ENCODE assay signal across 10 cellular contexts in the genomic region with DNA sequence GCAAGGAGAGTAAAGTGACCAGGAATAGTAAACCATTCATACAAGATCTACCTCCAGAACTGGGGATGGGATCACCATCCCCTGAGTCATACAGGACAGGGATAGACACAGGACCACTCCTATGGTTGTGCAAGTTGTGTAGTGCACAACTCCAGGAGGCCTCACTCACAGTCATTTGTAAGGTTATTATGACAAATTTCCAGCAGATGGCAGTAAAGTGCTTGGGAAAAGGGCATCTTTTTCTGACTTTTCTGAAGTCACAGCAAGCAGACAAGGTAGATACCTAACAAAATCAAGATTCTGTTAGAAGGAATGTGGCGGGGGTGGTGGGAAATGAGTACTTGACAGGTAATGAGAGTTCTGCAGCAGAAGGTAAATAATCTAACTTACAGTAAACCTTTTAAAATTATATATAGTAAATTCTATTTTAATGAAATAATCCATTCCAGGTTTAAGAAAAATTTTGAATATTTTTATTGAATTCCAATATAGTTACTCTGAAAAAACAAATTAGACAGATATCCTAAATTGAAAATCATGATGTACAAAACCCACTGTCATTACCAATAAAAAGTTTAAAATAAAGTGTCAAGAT. TPM values are rescaled to one million over a fixed set of nuclear protein-coding genes. Genes with fewer than 3 reads are reported as not detected.
DNase-seq lines count a peak whose midpoint lies in the region; ATAC-seq, FAIRE-seq and TF ChIP-seq lines count a peak whose summit lies in the region.
"Had no signal": no experiment of that assay in that cellular context is flagged by ENCODE, and none has a peak within 500 bp of the region (broad histone marks: within the 10 kb centered on the region; RNA-seq: fewer than 3 reads in every experiment).

No MANE protein-coding gene starts in this region.

- peak; percentile 28 for DNase-seq in Calu3
- peak; percentile 41 for DNase-seq in HTR-8/SVneo (ENCODE audit: insufficient read length, low spot score)
- DNase-seq in Peyer's patch, result peak in 1 of 3 donors; percentile 51
- DNase-seq in central memory CD4-positive, alpha-beta T cell, result peak; percentile 58
- DNase-seq in kidney tubule cell (ENCODE audit: low spot score), result peak; percentile 81
- DNase-seq in tibial nerve (ENCODE audit: low spot score in 2 of 2), result peak in 1 of 2 donors; percentile 50
- no peak for DNase-seq in lower leg skin (ENCODE audit: low spot score in 2 of 2)

- BruUV-seq in Calu3 (replicated peaks; lab: Mats Ljungman, UMichigan), result no TSS peak

- H3K9me3 ChIP-seq in Peyer's patch (no peaks in the 10 kb centered on the region), tibial nerve (no peaks in the 10 kb centered on the region)

- H3K36me3 ChIP-seq in Peyer's patch (peaks cover 0 to 42% (median 0%) of the 10 kb centered on the region in 3 donors), tibial nerve (peaks cover 0 to 47% (median 8%) of the 10 kb centered on the region in 3 donors)

- H3K27me3 Mint-ChIP-seq in Calu3 (ENCODE audit: unreplicated experiment), result no peaks in the 10 kb centered on the region

- CTCF ChIA-PET in Calu3 (lab: Charles Lee), result interaction anchor here (1.6 kb wide), 1 partner anchor 323 kb away, joined by 5 read pairs; no protein-coding TSS in a partner anchor

- ATAC-seq in GM18867 (IDR thresholded peaks at IDR 0.05; ENCODE audit: unreplicated experiment), result peak; percentile 74

- H3K27me3 ChIP-seq in Peyer's patch (no peaks in the 10 kb centered on the region), tibial nerve (no peaks in the 10 kb centered on the region)

- no peak for FAIRE-seq in HTR-8/SVneo (lab: Jason Lieb, UNC)

- H3K4me3 Mint-ChIP-seq in Calu3 (ENCODE audit: low read depth, unreplicated experiment), result no peak overlapping the region
- H3K4me3 Mint-ChIP-seq: T-helper 1 cell treated with Interleukin-12 subunit alpha and Interleukin-12 subunit beta and Interleukin-4 antibody, amounts not matched to agents 30 μg/mL and 1 μg/mL, for 36 hours had no signal

- peaks cover 19% of the 10 kb centered on the region for H3K4me1 Mint-ChIP-seq in Calu3 (ENCODE audit: low read depth, unreplicated experiment)

- 34 to 49% methylated on average over 1 of the region's 1 CpG for WGBS in tibial nerve, 2 donors
- WGBS in lower leg skin, 2 donors, result 35 to 38% methylated on average over 1 of the region's 1 CpG

- H3K4me1 ChIP-seq in Peyer's patch (no peaks in the 10 kb centered on the region), tibial nerve (peaks cover 0 to 7% (median 0%) of the 10 kb centered on the region in 4 donors)

- no peak for TF ChIP-seq CTCF in Calu3 (IDR thresholded peaks at IDR 0.05; ENCODE audit: unreplicated experiment)
- TF ChIP-seq CTCF in Peyer's patch (IDR thresholded peaks at IDR 0.05), result peak; percentile 29 to 82 (median 74)
- TF ChIP-seq CTCF in tibial nerve (IDR thresholded peaks at IDR 0.05), result peak; percentile 33 to 77 (median 62)
- no peak for TF ChIP-seq CTCF in lower leg skin (IDR thresholded peaks at IDR 0.05)

- H3K4me3 ChIP-seq in Peyer's patch (no peak overlapping the region), tibial nerve (no peak overlapping the region), lower leg skin (ENCODE audit: low read depth, poor library complexity, severe bottlenecking) (no peak overlapping the region)
- H3K4me3 ChIP-seq: skin epidermis had no signal

- no peak overlapping the region for H3K27ac Mint-ChIP-seq in Calu3 (ENCODE audit: unreplicated experiment)
- H3K27ac Mint-ChIP-seq: T-helper 1 cell treated with Interleukin-12 subunit alpha and Interleukin-12 subunit beta and Interleukin-4 antibody, amounts not matched to agents 30 μg/mL and 1 μg/mL, for 36 hours had no signal

- no peak for TF ChIP-seq POLR2A in Peyer's patch (IDR thresholded peaks at IDR 0.05)
- no peak for TF ChIP-seq POLR2A in tibial nerve (IDR thresholded peaks at IDR 0.05)
- no peak for TF ChIP-seq POLR2A in lower leg skin (IDR thresholded peaks at IDR 0.05)

- no peak for TF ChIP-seq EP300 in tibial nerve (IDR thresholded peaks at IDR 0.05)

- H3K36me3 Mint-ChIP-seq in Calu3 (ENCODE audit: insufficient read depth, unreplicated experiment), result no peaks in the 10 kb centered on the region

- H3K27ac ChIP-seq in Peyer's patch, result no peak overlapping the region
- no peak overlapping the region for H3K27ac ChIP-seq in tibial nerve
- H3K27ac ChIP-seq: skin epidermis had no signal

- H3K9me3 Mint-ChIP-seq in Calu3 (ENCODE audit: low read depth, unreplicated experiment), result no peaks in the 10 kb centered on the region
- H3K9me3 Mint-ChIP-seq: T-helper 1 cell treated with Interleukin-12 subunit alpha and Interleukin-12 subunit beta and Interleukin-4 antibody, amounts not matched to agents 30 μg/mL and 1 μg/mL, for 36 hours had no signal

- intact Hi-C loops in Calu3 (cut with micrococcal nuclease; ENCODE audit: unreplicated experiment), result loop anchor here (1.0 kb wide), 2 partner anchors 235 to 323 kb away; no protein-coding TSS in a partner anchor
- intact Hi-C loops in lower leg skin (cut with DNase I; ENCODE audit: low total_unique reads), result loop anchor here (5.0 to 10.0 kb wide), 3 partner anchors 324 to 587 kb away; no protein-coding TSS in a partner anchor

RNA-seq across cellular contexts. Expression of gene KIF27, which starts 16.7 kb away (rescaled TPM):
- 5.8 and 6.6 TPM in 2 replicates for total RNA-seq in Calu3 (2022)
- total RNA-seq in Peyer's patch, result 10 to 100 TPM in 1 of 4 donors, 1 to 10 TPM in 3; 1.8 to 29.7 (median 9.2) TPM
- 10 to 100 TPM in 1 of 4 donors, 1 to 10 TPM in 3; 7.5 to 11.1 (median 9.9) TPM for total RNA-seq in tibial nerve
- total RNA-seq in lower leg skin, result 1 to 10 TPM; 3.4 to 6.3 (median 5.4) TPM

RNA-seq across cellular contexts. Expression of gene HNRNPK, which starts 42.1 kb away (rescaled TPM):
- 517 and 543 TPM in 2 replicates for total RNA-seq in Calu3 (2022)
- total RNA-seq in Peyer's patch, result 100 to 1,000 TPM; 310 to 396 (median 360) TPM
- 100 to 1,000 TPM; 282 to 404 (median 349) TPM for total RNA-seq in tibial nerve
- total RNA-seq in lower leg skin, result 100 to 1,000 TPM; 398 to 493 (median 413) TPM

RNA-seq across cellular contexts. Expression of gene RMI1, which starts 42.6 kb away (rescaled TPM):
- 13.4 and 15.4 TPM in 2 replicates for total RNA-seq in Calu3 (2022)
- total RNA-seq in Peyer's patch, result 1 to 10 TPM; 8.2 to 9.1 (median 8.4) TPM
- total RNA-seq in tibial nerve, result 1 to 10 TPM; 1.8 to 5.2 (median 2.6) TPM
- 1 to 10 TPM; 3.5 to 5.5 (median 3.9) TPM for total RNA-seq in lower leg skin

Comparison
In these comparisons a context has a peak if more than half of its experiments do, and no peak if none do; other contexts are left out.
1. DNase-seq: peak in Calu3 (single experiment), HTR-8/SVneo (single experiment), central memory CD4-positive, alpha-beta T cell (single experiment) and kidney tubule cell (single experiment); none in lower leg skin (0 of 2).
2. CTCF ChIP-seq: peak in Peyer's patch (6 of 6) and tibial nerve (5 of 5); none in Calu3 (single experiment) and lower leg skin (0 of 3).